Comparison of ENCODE assay signal across 1 cellular context in genomic region chr18:63788447-63789096, GRCh38.
TF ChIP-seq lines count a peak whose summit lies in the region.

No MANE protein-coding gene starts in this region.

TF ChIP-seq in GM23338, 12 proteins besides CTCF, POLR2A, EP300 and RAD21 (continued from another document):
- no peak for TF ChIP-seq ZNF462 (CRISPR knock-in tag; IDR thresholded peaks at IDR 0.05)
- TF ChIP-seq ETS1 (IDR thresholded peaks at IDR 0.05): no peak
- no peak for TF ChIP-seq ZNF114 (CRISPR knock-in tag; IDR thresholded peaks at IDR 0.05)
- TF ChIP-seq JUNB (IDR thresholded peaks at IDR 0.05; ENCODE audit: unreplicated experiment): no peak
